ENCODE assay signal across 1 cellular context in genomic region chr17:28228109-28228840, GRCh38.
TF ChIP-seq lines count a peak whose summit lies in the region.

No MANE protein-coding gene starts in this region.

TF ChIP-seq in GM12878, 131 proteins besides CTCF, POLR2A, EP300 and RAD21 (continued from another document):
- TF ChIP-seq RELB (IDR thresholded peaks at IDR 0.05; ENCODE audit: low read depth) (no peak), HDAC6 (IDR thresholded peaks at IDR 0.05; ENCODE audit: unreplicated experiment) (no peak), MEF2A (IDR thresholded peaks at IDR 0.05; ENCODE audit: insufficient read depth, low read depth, low read length) (no peak), TCF7 (IDR thresholded peaks at IDR 0.05; ENCODE audit: borderline replicate concordance) (no peak), MYC (IDR thresholded peaks at IDR 0.05; ENCODE audit: insufficient read depth, insufficient read length, insufficient replicate concordance, low read length, severe bottlenecking) (no peak)
TF ChIP-seq in GM12878: peak in this region for 0.
